ENCODE assay signal across 30 cellular contexts in the genomic region with DNA sequence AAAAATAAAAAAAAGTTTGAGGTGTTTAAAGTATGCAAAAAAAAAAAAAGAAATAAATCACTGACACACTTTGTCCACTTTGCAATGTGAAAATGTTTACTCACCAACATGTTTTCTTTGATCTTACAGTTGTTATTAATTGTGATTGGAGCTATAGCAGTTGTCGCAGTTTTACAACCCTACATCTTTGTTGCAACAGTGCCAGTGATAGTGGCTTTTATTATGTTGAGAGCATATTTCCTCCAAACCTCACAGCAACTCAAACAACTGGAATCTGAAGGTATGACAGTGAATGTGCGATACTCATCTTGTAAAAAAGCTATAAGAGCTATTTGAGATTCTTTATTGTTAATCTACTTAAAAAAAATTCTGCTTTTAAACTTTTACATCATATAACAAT.
"Had no signal": no experiment of that assay in that cellular context is flagged by ENCODE, and none has a peak within 500 bp of the region (broad histone marks: within the 10 kb centered on the region; RNA-seq: fewer than 3 reads in every experiment).

No MANE protein-coding gene starts in this region.

- H3K27me3 ChIP-seq: ascending aorta, cardiac muscle cell had no signal

- H3K36me3 ChIP-seq: ascending aorta, cardiac muscle cell had no signal

- ATAC-seq: activated CD8-positive, alpha-beta T cell treated with anti-CD3 and anti-CD28 coated beads for 36 hours; activated naive CD8-positive, alpha-beta T cell treated with anti-CD3 and anti-CD28 coated beads, Interleukin-2, amount 50 U/mL, for 24 hours had no signal

- DNase-seq: activated B cell treated with CpG ODN at 0.5 μM for 24 hours; activated CD4-positive, alpha-beta memory T cell treated with anti-CD3 and anti-CD28 coated beads for 36 hours; activated CD4-positive, alpha-beta T cell treated with anti-CD3 and anti-CD28 coated beads for 4 hours; activated CD4-positive, alpha-beta T cell treated with anti-CD3 and anti-CD28 coated beads, Interleukin-2, amount 10 ng/mL, durations not matched to agents 24 days and 14 days; activated CD4-positive, alpha-beta T cell treated with anti-CD3 and anti-CD28 coated beads, Interleukin-2, amount 50 U/mL, for 1 hour; activated CD4-positive, alpha-beta T cell treated with anti-CD3 and anti-CD28 coated beads, Interleukin-2, amount 50 U/mL, for 4 hours; activated CD4-positive, CD25-positive, alpha-beta regulatory T cell treated with anti-CD3 and anti-CD28 coated beads, Interleukin-2, amount 50 U/mL, for 72 hours; activated CD8-positive, alpha-beta memory T cell treated with anti-CD3 and anti-CD28 coated beads, Interleukin-2, amount 50 U/mL, for 4 hours; activated CD8-positive, alpha-beta T cell treated with anti-CD3 and anti-CD28 coated beads for 36 hours; activated effector memory CD4-positive, alpha-beta T cell treated with Interleukin-2 at 50 U/mL for 16 hours; activated gamma-delta T cell; activated naive CD4-positive, alpha-beta T cell treated with anti-CD3 and anti-CD28 coated beads, Interleukin-2, amount 10 ng/mL, durations not matched to agents 7 days and 5 days; activated naive CD4-positive, alpha-beta T cell treated with Interleukin-2 at 50 U/mL for 16 hours; activated naive CD8-positive, alpha-beta T cell treated with anti-CD3 and anti-CD28 coated beads, Interleukin-2, amount 10 ng/mL, durations not matched to agents 7 days and 5 days; activated naive CD8-positive, alpha-beta T cell treated with anti-CD3 and anti-CD28 coated beads, Interleukin-2, amount 50 U/mL, for 24 hours; activated T-cell treated with anti-CD3 and anti-CD28 coated beads for 4 hours; activated T-cell treated with anti-CD3 and anti-CD28 coated beads, Interleukin-2, amount 50 U/mL, for 24 hours; activated T-cell treated with anti-CD3 and anti-CD28 coated beads, Interleukin-2, amount 50 U/mL, for 48 hours; amygdala; anterior cingulate cortex; caudate nucleus; cerebellar nuclear complex; T-helper 1 cell; T-helper 2 cell; T-helper 9 cell had no signal

- H3K9me3 ChIP-seq: ascending aorta had no signal

- H3K4me3 ChIP-seq: ascending aorta, cardiac muscle cell had no signal

- H3K4me1 ChIP-seq: ascending aorta had no signal

- H3K27ac ChIP-seq: ascending aorta, cardiac muscle cell, VCaP had no signal

- FAIRE-seq: bronchial epithelial cell, TTC549 had no signal
